21 cellular contexts compared by ENCODE assay signal in genomic region chr1:53471000-53471399, GRCh38. TPM values are rescaled to one million over a fixed set of nuclear protein-coding genes. Genes with fewer than 3 reads are reported as not detected.
A peak's percentile ranks its signal among the peaks of the same experiment; 100 is the strongest.
DNase-seq lines count a peak whose midpoint lies in the region; ATAC-seq, FAIRE-seq and TF ChIP-seq lines count a peak whose summit lies in the region.
"Had no signal": no experiment of that assay in that cellular context is flagged by ENCODE, and none has a peak within 500 bp of the region (broad histone marks: within the 10 kb centered on the region; RNA-seq: fewer than 3 reads in every experiment).

No MANE protein-coding gene starts in this region.

- H2BK5ac ChIP-seq in H1 (ENCODE audit: low read depth, low read length) = peak overlapping the region; percentile 66; the same call in 1 of the 2 replicates
- no peak overlapping the region for H2BK5ac ChIP-seq in H9 (ENCODE audit: insufficient read length, low read length)

- H3K14ac ChIP-seq in H1 (ENCODE audit: insufficient read length) = no peak overlapping the region
- H3K14ac ChIP-seq in H9 (ENCODE audit: insufficient read depth, low read length) = no peak overlapping the region

- no peaks in the 10 kb centered on the region for H4K20me1 ChIP-seq in GM23338 (replicated peaks; ENCODE audit: insufficient read depth)
- no peaks in the 10 kb centered on the region for H4K20me1 ChIP-seq in H1 (replicated peaks in 1 of 2; ENCODE audit: control insufficient read depth in 1 of 2, insufficient read depth in 2 of 2, low read length in 2 of 2)
- no peaks in the 10 kb centered on the region for H4K20me1 ChIP-seq in osteoblast (ENCODE audit: insufficient read depth, low read length)
- H4K20me1 ChIP-seq in H9 (ENCODE audit: control insufficient read depth, insufficient read depth, insufficient read length) = no peaks in the 10 kb centered on the region

- H4K8ac ChIP-seq in H1 (ENCODE audit: extremely low read depth, insufficient read depth, low read length) = no peak overlapping the region
- H4K8ac ChIP-seq in H9 (replicated peaks; ENCODE audit: insufficient read length, low read depth, low read length) = no peak overlapping the region

- H3K27me3 ChIP-seq in GM23338 (ENCODE audit: insufficient read depth) (no peaks in the 10 kb centered on the region), H1 (replicated peaks in 1 of 4; ENCODE audit: control insufficient read depth in 3 of 4, extremely low read depth in 1 of 4, insufficient read depth in 3 of 4, low read length in 3 of 4) (peaks cover 0 to 6% (median 2%) of the 10 kb centered on the region in 4 experiments; a peak in 3 of 7 replicates), osteoblast (ENCODE audit: insufficient read depth, low read length) (peaks cover 12% of the 10 kb centered on the region), H9 (ENCODE audit: insufficient read depth, low read length) (no peaks in the 10 kb centered on the region; the same call in 1 of the 2 replicates), colonic mucosa (no peaks in the 10 kb centered on the region)
- H3K27me3 ChIP-seq in CD4-positive, alpha-beta memory T cell (ENCODE audit: insufficient read depth, low read length) = no peaks in the 10 kb centered on the region

- H2AFZ ChIP-seq in GM23338 (peak overlapping the region; percentile 96), H1 (ENCODE audit: low read length) (peak overlapping the region; percentile 76; the same call in 1 of the 2 replicates), osteoblast (ENCODE audit: low read length) (no peak overlapping the region), H9 (ENCODE audit: low read length) (no peak overlapping the region)

- H2AK5ac ChIP-seq in H1 (ENCODE audit: low read depth, low read length) (0 out of 2 replicates have a peak overlapping the region, but pooled peaks have one; percentile 32), H9 (ENCODE audit: insufficient read length, low read length) (no peak overlapping the region)

- H4K5ac ChIP-seq in H1 (ENCODE audit: insufficient read length, low read depth, low read length) (no peak overlapping the region), H9 (ENCODE audit: insufficient read length, low read depth, low read length) (no peak overlapping the region)

- H2BK20ac ChIP-seq in H1 (ENCODE audit: low read length) = peak overlapping the region; percentile 73; the same call in 1 of the 2 replicates
- H2BK20ac ChIP-seq in H9 (ENCODE audit: low read depth, low read length, poor library complexity, severe bottlenecking) = no peak overlapping the region

- H2BK15ac ChIP-seq in H1 (ENCODE audit: low read length) (0 out of 2 replicates have a peak overlapping the region, but pooled peaks have one; percentile 82), H9 (ENCODE audit: low read depth, low read length) (no peak overlapping the region)

- no peaks in the 10 kb centered on the region for H3K79me2 ChIP-seq in GM23338 (replicated peaks; ENCODE audit: insufficient read depth)
- H3K79me2 ChIP-seq in H1 (ENCODE audit: control insufficient read depth in 1 of 2, insufficient read depth in 2 of 2, low read length in 2 of 2) = no peaks in the 10 kb centered on the region
- H3K79me2 ChIP-seq in osteoblast (ENCODE audit: insufficient read depth, low read length) = no peaks in the 10 kb centered on the region
- no peaks in the 10 kb centered on the region for H3K79me2 ChIP-seq in H9 (ENCODE audit: insufficient read depth, low read length)

- H3K56ac ChIP-seq in H1 (replicated peaks; ENCODE audit: insufficient read length, low read depth, low read length) (no peak overlapping the region), H9 (ENCODE audit: insufficient read length, low read depth, low read length) (no peak overlapping the region)

- peaks cover 26% of the 10 kb centered on the region for H3K27me3 Mint-ChIP-seq in GM23338 (ENCODE audit: insufficient read depth, low read depth, poor library complexity)
- peaks cover 10% of the 10 kb centered on the region for H3K27me3 Mint-ChIP-seq in nephron progenitor cell (ENCODE audit: low read depth, poor library complexity)
- H3K27me3 Mint-ChIP-seq in H9 (ENCODE audit: low read depth) = peaks cover 21% of the 10 kb centered on the region
- H3K27me3 Mint-ChIP-seq in CD4-positive, alpha-beta memory T cell = no peaks in the 10 kb centered on the region

- peaks cover 4% of the 10 kb centered on the region; the same call in 1 of the 2 replicates for H3F3A ChIP-seq in GM23338 (replicated peaks; ENCODE audit: low read depth)

- POLR2A ChIA-PET in H1 (lab: Charles Lee; ENCODE audit: partially characterized antibody) = interaction anchor here (1.5 kb wide), 1 partner anchor 22 kb away, joined by 3 read pairs; no protein-coding TSS in a partner anchor
- POLR2A ChIA-PET in CD4-positive, alpha-beta memory T cell (lab: Charles Lee; ENCODE audit: partially characterized antibody) = no interaction called here

- no peak for FAIRE-seq in H1 (lab: Jason Lieb, UNC)
- FAIRE-seq: G401.6, GM12878, GM19239 had no signal

- H2BK120ac ChIP-seq in H1 (replicated peaks; ENCODE audit: low read depth, low read length) (peak overlapping the region; percentile 16), H9 (ENCODE audit: low read depth, low read length, poor library complexity, severe bottlenecking) (no peak overlapping the region)

- CTCF ChIA-PET in H1 (lab: Charles Lee; ENCODE audit: partially characterized antibody) = interaction anchor here (0.6 to 16.5 kb wide), 18 partner anchors 9 to 213 kb away, joined by 3 to 248 read pairs (median 3); partner anchors contain the start of gene DMRTB1
- CTCF ChIA-PET in CD4-positive, alpha-beta memory T cell (lab: Charles Lee; ENCODE audit: partially characterized antibody) = no interaction called here

- H3K27ac Mint-ChIP-seq in GM23338 = no peak overlapping the region
- no peak overlapping the region for H3K27ac Mint-ChIP-seq in nephron progenitor cell
- no peak overlapping the region for H3K27ac Mint-ChIP-seq in H9
- no peak overlapping the region for H3K27ac Mint-ChIP-seq in CD4-positive, alpha-beta memory T cell
- H3K27ac Mint-ChIP-seq: CD8-positive, alpha-beta T cell; HFFc6 had no signal

- H3K27ac ChIP-seq in GM23338 (ENCODE audit: low read depth) = no peak overlapping the region
- H3K27ac ChIP-seq in H1 (ENCODE audit: low read depth, low read length) = no peak overlapping the region
- H3K27ac ChIP-seq in osteoblast (ENCODE audit: low read depth, low read length) = no peak overlapping the region
- no peak overlapping the region for H3K27ac ChIP-seq in H9 (ENCODE audit: insufficient read length, low read depth, low read length)
- no peak overlapping the region for H3K27ac ChIP-seq in colonic mucosa
- H3K27ac ChIP-seq in CD4-positive, alpha-beta memory T cell (ENCODE audit: low read depth, low read length) = no peak overlapping the region
- H3K27ac ChIP-seq: GM23248 had no signal

- H3T11ph ChIP-seq in H9 (ENCODE audit: low read length) = no peak overlapping the region

- no peak overlapping the region for H3K23ac ChIP-seq in H1 (ENCODE audit: insufficient read length)
- no peak overlapping the region for H3K23ac ChIP-seq in H9 (ENCODE audit: insufficient read length, low read depth, low read length)

- no peak for TF ChIP-seq EP300 in H1 (IDR thresholded peaks at IDR 0.05; ENCODE audit: borderline replicate concordance in 1 of 2, low read depth in 2 of 2, low read length in 2 of 2)

- peak overlapping the region; percentile 5 for H3K4ac ChIP-seq in H1 (replicated peaks; ENCODE audit: insufficient read length, low read depth, low read length)
- H3K4ac ChIP-seq in H9 (ENCODE audit: low read depth, low read length) = no peak overlapping the region

- peak overlapping the region; percentile 31 for H4K91ac ChIP-seq in H1 (replicated peaks; ENCODE audit: insufficient read length, low read length)
- no peak overlapping the region for H4K91ac ChIP-seq in H9 (ENCODE audit: insufficient read length, low read depth, low read length)

- H3K4me3 Mint-ChIP-seq in GM23338 (no peak overlapping the region), nephron progenitor cell (peak overlapping the region; percentile 26), H9 (no peak overlapping the region)
- H3K4me3 Mint-ChIP-seq in CD4-positive, alpha-beta memory T cell = no peak overlapping the region
- H3K4me3 Mint-ChIP-seq: CD8-positive, alpha-beta T cell; HFFc6 had no signal

- H3K36me3 Mint-ChIP-seq in GM23338 (ENCODE audit: low read depth) = no peaks in the 10 kb centered on the region
- no peaks in the 10 kb centered on the region for H3K36me3 Mint-ChIP-seq in nephron progenitor cell (ENCODE audit: low read depth)
- peaks cover 0 to 4% (median 0%) of the 10 kb centered on the region in 3 experiments; a peak in 1 of 7 replicates for H3K36me3 Mint-ChIP-seq in H9 (ENCODE audit: insufficient read depth in 1 of 3, low read depth in 3 of 3)
- no peaks in the 10 kb centered on the region for H3K36me3 Mint-ChIP-seq in CD4-positive, alpha-beta memory T cell
- H3K36me3 Mint-ChIP-seq: CD8-positive, alpha-beta T cell had no signal

- H2BK12ac ChIP-seq in H1 (ENCODE audit: low read depth, low read length) (peak overlapping the region; percentile 29; the same call in 1 of the 2 replicates), H9 (ENCODE audit: insufficient read length, low read depth, low read length) (no peak overlapping the region)

- no peak for DNase-seq in GM23338 (ENCODE audit: low spot score)
- DNase-seq in H1 (ENCODE audit: low read depth in 1 of 2, low spot score in 2 of 2) = no peak
- DNase-seq in nephron progenitor cell = no peak
- peak; percentile 71 for DNase-seq in osteoblast (ENCODE audit: insufficient read length, low spot score, missing footprints)
- DNase-seq in H9 = no peak
- DNase-seq in NCI-H446 treated with DMSO at 0.1 percent for 48 hours (lab: John Stamatoyannopoulos, UW) = no peak
- DNase-seq in colonic mucosa = no peak
- DNase-seq in CD4-positive, alpha-beta memory T cell = no peak
- DNase-seq: Caco-2; CD8-positive, alpha-beta T cell; DMS153; DND-41; GM23248; HFFc6 had no signal

- 95% methylated on average over 9 of the region's 9 CpGs; no CpG with 5 or more reads in 1 of the 2 experiments for WGBS in H1 (ENCODE audit: extremely low coverage in 1 of 2, insufficient coverage in 1 of 2, insufficient read length in 1 of 2, insufficient replicate concordance in 2 of 2, low coverage in 1 of 2, low lambda C conversion rate in 2 of 2, missing lambda C conversion rate in 1 of 2), 2 experiments
- no CpG with 5 or more reads among the region's 9 CpGs for WGBS in H9 (ENCODE audit: extremely low coverage, insufficient read length, low lambda C conversion rate)

- H3K36me3 ChIP-seq in GM23338 (ENCODE audit: insufficient read depth) = no peaks in the 10 kb centered on the region
- H3K36me3 ChIP-seq in H1 (ENCODE audit: control insufficient read depth in 2 of 4, insufficient read depth in 4 of 4, low read length in 3 of 4) = no peaks in the 10 kb centered on the region
- H3K36me3 ChIP-seq in osteoblast (ENCODE audit: insufficient read depth, low read length) = no peaks in the 10 kb centered on the region
- no peaks in the 10 kb centered on the region for H3K36me3 ChIP-seq in colonic mucosa
- H3K36me3 ChIP-seq in CD4-positive, alpha-beta memory T cell (ENCODE audit: insufficient read depth, low read length) = no peaks in the 10 kb centered on the region
- H3K36me3 ChIP-seq: HAP-1 had no signal

- no peaks in the 10 kb centered on the region for H3K79me1 ChIP-seq in H1 (ENCODE audit: low read depth, low read length)
- no peaks in the 10 kb centered on the region for H3K79me1 ChIP-seq in H9 (ENCODE audit: insufficient read depth, low read depth, low read length, poor library complexity, severe bottlenecking)

- H3K9ac ChIP-seq in H1 (replicated peaks in 1 of 4; ENCODE audit: extremely low read depth in 1 of 4, low read depth in 3 of 4, low read length in 3 of 4) = no peak overlapping the region
- H3K9ac ChIP-seq in H9 (ENCODE audit: extremely low read depth, insufficient read length, low read length) = no peak overlapping the region
- H3K9ac ChIP-seq in colonic mucosa (ENCODE audit: low read depth in 2 of 2, low read length in 2 of 2) = no peak overlapping the region
- H3K9ac ChIP-seq: GM23248 had no signal

- 0 out of 4 replicates have a peak, but pooled peaks cover 0 to 3% of the 10 kb centered on the region in 2 experiments for H3K9me3 ChIP-seq in H1 (ENCODE audit: insufficient read depth in 2 of 2, low read depth in 1 of 2, low read length in 1 of 2)
- H3K9me3 ChIP-seq in osteoblast (ENCODE audit: low read depth, low read length) = no peaks in the 10 kb centered on the region
- no peaks in the 10 kb centered on the region for H3K9me3 ChIP-seq in H9 (ENCODE audit: control insufficient read depth, low read depth, low read length)
- no peaks in the 10 kb centered on the region for H3K9me3 ChIP-seq in colonic mucosa
- H3K9me3 ChIP-seq in CD4-positive, alpha-beta memory T cell (ENCODE audit: control insufficient read depth in 1 of 2, low read length in 2 of 2) = no peaks in the 10 kb centered on the region
- H3K9me3 ChIP-seq: Caco-2, HAP-1 had no signal

- H3K18ac ChIP-seq in H1 (ENCODE audit: extremely low read depth, low read length) = no peak overlapping the region
- H3K18ac ChIP-seq in H9 (ENCODE audit: insufficient read length, low read depth, low read length) = no peak overlapping the region

- H3K4me1 Mint-ChIP-seq in GM23338 (peaks cover 17% of the 10 kb centered on the region), nephron progenitor cell (peaks cover 48% of the 10 kb centered on the region), H9 (peaks cover 12 to 20% of the 10 kb centered on the region in 2 experiments)
- peaks cover 0 to 2% (median 0%) of the 10 kb centered on the region in 4 donors for H3K4me1 Mint-ChIP-seq in CD4-positive, alpha-beta memory T cell

- H3K9me2 ChIP-seq in GM23338 (ENCODE audit: insufficient read depth) = no peaks in the 10 kb centered on the region

- TF ChIP-seq RAD21 in H1 (IDR thresholded peaks at IDR 0.05 in 1 of 2, conservative IDR thresholded peaks at IDR 0.05 in 1 of 2; ENCODE audit: low read depth in 2 of 2, low read length in 2 of 2) = no peak

- no peak for ATAC-seq in GM23338
- ATAC-seq: CD8-positive, alpha-beta T cell; GM12878 had no signal

- intact Hi-C loops in colonic mucosa (cut with DNase I) = no loop called here
- intact Hi-C loops in CD4-positive, alpha-beta memory T cell (cut with micrococcal nuclease) = loop anchor here (5.0 kb wide), 1 partner anchor 79 kb away; no protein-coding TSS in a partner anchor

- H3K4me3 ChIP-seq in GM23338 (no peak overlapping the region), H1 (ENCODE audit: extremely low read depth in 1 of 4, insufficient read depth in 2 of 4, low read depth in 3 of 4, low read length in 4 of 4) (no peak overlapping the region), osteoblast (ENCODE audit: insufficient read depth, low read length) (no peak overlapping the region), colonic mucosa (no peak overlapping the region)
- H3K4me3 ChIP-seq in CD4-positive, alpha-beta memory T cell (ENCODE audit: low read length in 2 of 2) = no peak overlapping the region
- H3K4me3 ChIP-seq: GM12878, HAP-1 had no signal

- H3K9me3 Mint-ChIP-seq in GM23338 = no peaks in the 10 kb centered on the region; the same call in 2 of the 3 replicates
- no peaks in the 10 kb centered on the region for H3K9me3 Mint-ChIP-seq in nephron progenitor cell
- H3K9me3 Mint-ChIP-seq in H9 = peaks cover 3 to 6% of the 10 kb centered on the region in 2 experiments; a peak in 2 of 5 replicates
- peaks cover 0 to 2% (median 0%) of the 10 kb centered on the region in 8 donors for H3K9me3 Mint-ChIP-seq in CD4-positive, alpha-beta memory T cell
- H3K9me3 Mint-ChIP-seq: CD8-positive, alpha-beta T cell; HFFc6 had no signal

- H3K4me2 ChIP-seq in GM23338 = no peak overlapping the region
- no peak overlapping the region for H3K4me2 ChIP-seq in H1 (ENCODE audit: insufficient read depth in 1 of 2, low read depth in 2 of 2, low read length in 2 of 2)
- H3K4me2 ChIP-seq in osteoblast (ENCODE audit: insufficient read depth, low read length) = no peak overlapping the region
- H3K4me2 ChIP-seq in H9 (ENCODE audit: insufficient read depth, insufficient read length, low read length) = no peak overlapping the region

- TF ChIP-seq POLR2A in H1 (IDR thresholded peaks at IDR 0.05; ENCODE audit: control extremely low read depth in 1 of 2, low read depth in 2 of 2, low read length in 2 of 2) = no peak

- TF ChIP-seq CTCF in GM23338 (conservative IDR thresholded peaks at IDR 0.05; ENCODE audit: low read depth in 2 of 2) (no peak), H1 (IDR thresholded peaks at IDR 0.05; ENCODE audit: control extremely low read depth in 1 of 3, insufficient read depth in 1 of 3, low read depth in 1 of 3, low read length in 3 of 3) (no peak), nephron progenitor cell (IDR thresholded peaks at IDR 0.05) (no peak), osteoblast (IDR thresholded peaks at IDR 0.05; ENCODE audit: extremely low read depth, low read depth, low read length) (no peak), H9 (conservative IDR thresholded peaks at IDR 0.05) (no peak), colonic mucosa (IDR thresholded peaks at IDR 0.05) (no peak)

- H3K23me2 ChIP-seq in H1 (ENCODE audit: low read depth, low read length) (no peaks in the 10 kb centered on the region), H9 (ENCODE audit: insufficient read length, low read depth, low read length, poor library complexity, severe bottlenecking) (no peaks in the 10 kb centered on the region)

- peaks cover 8% of the 10 kb centered on the region for H3K4me1 ChIP-seq in GM23338 (ENCODE audit: insufficient read depth)
- H3K4me1 ChIP-seq in H1 (replicated peaks in 1 of 4; ENCODE audit: control insufficient read depth in 3 of 4, insufficient read depth in 4 of 4, low read length in 3 of 4) = peaks cover 0 to 7% (median 4%) of the 10 kb centered on the region in 4 experiments; a peak in 5 of 7 replicates
- H3K4me1 ChIP-seq in osteoblast (ENCODE audit: insufficient read depth, low read length) = no peaks in the 10 kb centered on the region
- H3K4me1 ChIP-seq in H9 (ENCODE audit: insufficient read depth, low read length) = peaks cover 2% of the 10 kb centered on the region; the same call in 1 of the 2 replicates
- no peaks in the 10 kb centered on the region for H3K4me1 ChIP-seq in colonic mucosa
- H3K4me1 ChIP-seq in CD4-positive, alpha-beta memory T cell (ENCODE audit: insufficient read depth, low read length) = no peaks in the 10 kb centered on the region
- H3K4me1 ChIP-seq: Caco-2, HAP-1 had no signal

RNA-seq across cellular contexts. Expression of gene DMRTB1, which starts 11.8 kb away (rescaled TPM):
- total RNA-seq in GM23338 (2014; rRNA removed; shearing (Covaris generic)) = 1.2 TPM in 1 of 2 replicates, not detected in the other
- polyA plus RNA-seq in GM23338 (2016; fragmentation: Nextera tagmentation; extraction: Ambion mirVana) (0.27 and 0.49 TPM in 2 replicates), H1 (2011; rRNA removed) (0.06 and 0.22 TPM in 2 replicates)
- total RNA-seq in H1 (2021; fragmentation: NEBNext Ultra II Directional; extraction: Animal tissue kit (Norgen Biotek cat#: 25700)) = 0.17 and 0.35 TPM in 2 replicates
- 0.14 TPM for polyA plus RNA-seq in H1 (2011; cell fraction: cytosol; rRNA removed)
- polyA plus RNA-seq in H1 (2011; cell fraction: nucleus; rRNA removed) = not detected
- 0.11 to 0.15 TPM in 2 of 4 replicates, not detected in the others for polyA plus RNA-seq in H1 (2012, experiment 1 of 2)
- polyA plus RNA-seq in H1 (2012, experiment 2 of 2) = not detected
- 0.49 TPM for polyA plus RNA-seq in H1 (2013, experiment 1 of 2)
- 0.40 TPM for polyA plus RNA-seq in H1 (2013, experiment 2 of 2)
- polyA minus RNA-seq in H1 (2011; rRNA and poly(A)+ RNA removed) = not detected in 2 replicates
- not detected for polyA minus RNA-seq in H1 (2011; cell fraction: cytosol; rRNA and poly(A)+ RNA removed)
- not detected for polyA minus RNA-seq in H1 (2011; cell fraction: nucleus; rRNA and poly(A)+ RNA removed)
- total RNA-seq in osteoblast (not detected in 2 replicates), H9 (2021) (not detected in 2 replicates), colonic mucosa (not detected)
- not detected for total RNA-seq in CD4-positive, alpha-beta memory T cell
- not detected for polyA plus RNA-seq in CD4-positive, alpha-beta memory T cell
- total RNA-seq: A172; A673; Caco-2; CD8-positive, alpha-beta T cell; GM12878; GM23248; HFFc6 had no signal
- polyA plus RNA-seq: BJ, GM12878, GM23248 had no signal

Comparison
In these comparisons a context has a peak if more than half of its experiments do, and no peak if none do; other contexts are left out.
1. H2AFZ ChIP-seq: peak in GM23338 (single experiment) and H1 (single experiment); none in osteoblast (single experiment) and H9 (single experiment).